In the genomic region with DNA sequence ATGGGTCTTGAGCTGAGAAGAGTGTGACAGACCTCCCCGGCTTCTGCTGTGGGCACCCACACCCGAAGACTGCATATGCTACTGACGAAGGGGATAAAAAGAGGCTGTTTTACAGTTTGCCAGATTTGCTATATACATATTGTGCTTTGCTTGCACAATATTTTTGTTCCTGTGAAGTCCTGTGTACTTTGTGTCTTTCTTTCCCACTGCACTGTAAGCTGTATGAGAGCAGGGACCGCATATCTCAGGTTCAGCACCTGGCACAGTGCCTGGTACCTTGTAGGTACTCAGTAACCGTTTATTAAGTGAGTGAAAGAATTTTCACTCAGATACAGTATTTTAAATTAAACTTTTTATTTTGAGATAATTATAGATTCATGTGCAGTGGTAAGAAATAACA, we compare ENCODE assay signal across 1 cellular context.
TF ChIP-seq lines count a peak whose summit lies in the region.

No MANE protein-coding gene starts in this region.

TF ChIP-seq in GM23338, 12 proteins besides CTCF, POLR2A, EP300 and RAD21 (continued from another document):
- no peak for TF ChIP-seq POLR2AphosphoS5 (IDR thresholded peaks at IDR 0.05; ENCODE audit: low read depth)
- no peak for TF ChIP-seq JUNB (IDR thresholded peaks at IDR 0.05; ENCODE audit: unreplicated experiment)
